In genomic region chr7:158470336-158470735, GRCh38 we compare ENCODE assay signal across 18 cellular contexts.
A peak's percentile ranks its signal among the peaks of the same experiment; 100 is the strongest.
DNase-seq lines count a peak whose midpoint lies in the region; ATAC-seq, FAIRE-seq and TF ChIP-seq lines count a peak whose summit lies in the region.
"Had no signal": no experiment of that assay in that cellular context is flagged by ENCODE, and none has a peak within 500 bp of the region (broad histone marks: within the 10 kb centered on the region; RNA-seq: fewer than 3 reads in every experiment).

No MANE protein-coding gene starts in this region.

- TF ChIP-seq EP300 in H1 (IDR thresholded peaks at IDR 0.05; ENCODE audit: borderline replicate concordance in 1 of 2, low read depth in 2 of 2, low read length in 2 of 2) (no peak), sigmoid colon (IDR thresholded peaks at IDR 0.05) (peak in 3 of 4 donors; percentile 74 to 93 (median 85))

- no peaks in the 10 kb centered on the region for H3K23me2 ChIP-seq in H1 (ENCODE audit: low read depth, low read length)

- peak overlapping the region; percentile 71 for H3K4ac ChIP-seq in H1 (replicated peaks; ENCODE audit: insufficient read length, low read depth, low read length)

- CTCF ChIA-PET in H1 (lab: Charles Lee; ENCODE audit: partially characterized antibody) = interaction anchor here (0.7 to 2.9 kb wide), 6 partner anchors 16 to 177 kb away, joined by 3 to 12 read pairs (median 4); no protein-coding TSS in a partner anchor

- no peak overlapping the region for H3K27ac ChIP-seq in HL-60 (replicated peaks)
- H3K27ac ChIP-seq in H1 (ENCODE audit: low read depth, low read length) = peak overlapping the region; percentile 29; the same call in 1 of the 2 replicates
- H3K27ac ChIP-seq in sigmoid colon = peak overlapping the region in 3 of 4 donors; percentile 73 to 83 (median 79)

- H3K4me3 ChIP-seq in HL-60 (replicated peaks; ENCODE audit: insufficient read depth, low read length) (no peak overlapping the region), H1 (ENCODE audit: extremely low read depth in 1 of 4, insufficient read depth in 2 of 4, low read depth in 3 of 4, low read length in 4 of 4) (no peak overlapping the region), sigmoid colon (no peak overlapping the region)
- H3K4me3 ChIP-seq: HAP-1 had no signal

- H2BK12ac ChIP-seq in H1 (ENCODE audit: low read depth, low read length) = peak overlapping the region; percentile 97

- H3K27me3 ChIP-seq in HL-60 (ENCODE audit: insufficient read depth, poor library complexity, severe bottlenecking) = no peaks in the 10 kb centered on the region
- H3K27me3 ChIP-seq in H1 (replicated peaks in 1 of 4; ENCODE audit: control insufficient read depth in 3 of 4, extremely low read depth in 1 of 4, insufficient read depth in 3 of 4, low read length in 3 of 4) = no peaks in the 10 kb centered on the region; a peak in 1 of 7 replicates
- H3K27me3 ChIP-seq in sigmoid colon = no peaks in the 10 kb centered on the region
- H3K27me3 ChIP-seq: BE2C had no signal

- no peaks in the 10 kb centered on the region for H3K79me1 ChIP-seq in H1 (ENCODE audit: low read depth, low read length)

- H3K9me3 ChIP-seq in H1 (ENCODE audit: insufficient read depth in 2 of 2, low read depth in 1 of 2, low read length in 1 of 2) = 0 out of 4 replicates have a peak, but pooled peaks cover 0 to 3% of the 10 kb centered on the region in 2 experiments
- H3K9me3 ChIP-seq in sigmoid colon = no peaks in the 10 kb centered on the region
- H3K9me3 ChIP-seq: BE2C, HAP-1 had no signal

- H4K91ac ChIP-seq in H1 (replicated peaks; ENCODE audit: insufficient read length, low read length) = peak overlapping the region; percentile 56

- H3K4me2 ChIP-seq in H1 (ENCODE audit: insufficient read depth in 1 of 2, low read depth in 2 of 2, low read length in 2 of 2) = peak overlapping the region in 1 of 2 experiments; percentile 62; a peak in 1 of 4 replicates

- peaks cover 14 to 29% (median 19%) of the 10 kb centered on the region in 4 experiments for H3K4me1 ChIP-seq in H1 (replicated peaks in 1 of 4; ENCODE audit: control insufficient read depth in 3 of 4, insufficient read depth in 4 of 4, low read length in 3 of 4)
- H3K4me1 ChIP-seq in sigmoid colon = peaks cover 0 to 45% (median 27%) of the 10 kb centered on the region in 4 donors
- H3K4me1 ChIP-seq: BE2C, HAP-1 had no signal

- H2BK20ac ChIP-seq in H1 (ENCODE audit: low read length) = peak overlapping the region; percentile 75; the same call in 1 of the 2 replicates

- no peak overlapping the region for H3K23ac ChIP-seq in H1 (ENCODE audit: insufficient read length)

- POLR2A ChIA-PET in H1 (lab: Charles Lee; ENCODE audit: partially characterized antibody) = interaction anchor here (1.0 to 1.3 kb wide), 2 partner anchors 13 to 120 kb away, joined by 4 read pairs; no protein-coding TSS in a partner anchor

- peak overlapping the region; percentile 96; the same call in 1 of the 2 replicates for H2AK5ac ChIP-seq in H1 (ENCODE audit: low read depth, low read length)

- peak overlapping the region; percentile 89 for H2BK5ac ChIP-seq in H1 (ENCODE audit: low read depth, low read length)

- DNase-seq in HL-60 (ENCODE audit: low read depth in 1 of 2, low spot score in 1 of 2) = peak; percentile 10 to 30
- peak; percentile 7 to 19 for DNase-seq in NOMO-1 (lab: John Stamatoyannopoulos, UW; ENCODE audit: unreplicated experiment in 2 of 2)
- no peak for DNase-seq in H1 (ENCODE audit: low read depth in 1 of 2, low spot score in 2 of 2)
- DNase-seq in sigmoid colon = peak; percentile 85
- DNase-seq in NCI-H2196 treated with DMSO at 0.1 percent for 48 hours (lab: John Stamatoyannopoulos, UW; ENCODE audit: unreplicated experiment) = no peak
- DNase-seq in NCI-H1092 (lab: John Stamatoyannopoulos, UW) = no peak
- DNase-seq in NCI-H1436 (lab: John Stamatoyannopoulos, UW) = no peak
- DNase-seq in left lobe of liver (ENCODE audit: low spot score) = no peak
- DNase-seq: BE2C; CD8-positive, alpha-beta memory T cell; DND-41; GDM1; NCI-H1105; NCI-H1930; NCI-H510A treated with DMSO at 0.1 percent for 48 hours had no signal

- TF ChIP-seq POLR2A in H1 (IDR thresholded peaks at IDR 0.05; ENCODE audit: control extremely low read depth in 1 of 2, low read depth in 2 of 2, low read length in 2 of 2) (no peak), sigmoid colon (IDR thresholded peaks at IDR 0.05) (no peak)

- H2BK120ac ChIP-seq in H1 (replicated peaks; ENCODE audit: low read depth, low read length) = no peak overlapping the region

- TF ChIP-seq RAD21 in H1 (IDR thresholded peaks at IDR 0.05 in 1 of 2, conservative IDR thresholded peaks at IDR 0.05 in 1 of 2; ENCODE audit: low read depth in 2 of 2, low read length in 2 of 2) = no peak

- intact Hi-C loops in sigmoid colon (cut with DNase I) = no loop called here

- H4K5ac ChIP-seq in H1 (ENCODE audit: insufficient read length, low read depth, low read length) = peak overlapping the region; percentile 70

- H2AFZ ChIP-seq in H1 (ENCODE audit: low read length) = peak overlapping the region; percentile 71

- 80% methylated on average over 16 of the region's 16 CpGs; no CpG with 5 or more reads in 1 of the 2 experiments for WGBS in H1 (ENCODE audit: extremely low coverage in 1 of 2, insufficient coverage in 1 of 2, insufficient read length in 1 of 2, insufficient replicate concordance in 2 of 2, low coverage in 1 of 2, low lambda C conversion rate in 2 of 2, missing lambda C conversion rate in 1 of 2), 2 experiments
- WGBS in sigmoid colon, 2 donors = 89 to 91% methylated on average over 16 of the region's 16 CpGs

- peak; percentile 58 for FAIRE-seq in H1 (lab: Jason Lieb, UNC)
- FAIRE-seq: GM12892 had no signal

- H3K14ac ChIP-seq in H1 (ENCODE audit: insufficient read length) = no peak overlapping the region

- H3K9ac ChIP-seq in H1 (replicated peaks in 1 of 4; ENCODE audit: extremely low read depth in 1 of 4, low read depth in 3 of 4, low read length in 3 of 4) = no peak overlapping the region

- no peak overlapping the region for H4K8ac ChIP-seq in H1 (ENCODE audit: extremely low read depth, insufficient read depth, low read length)

- H4K20me1 ChIP-seq in H1 (replicated peaks in 1 of 2; ENCODE audit: control insufficient read depth in 1 of 2, insufficient read depth in 2 of 2, low read length in 2 of 2) = no peaks in the 10 kb centered on the region

- ATAC-seq in left lobe of liver = no peak
- ATAC-seq: Right ventricle myocardium inferior had no signal

- H3K36me3 ChIP-seq in H1 (ENCODE audit: control insufficient read depth in 2 of 4, insufficient read depth in 4 of 4, low read length in 3 of 4) = no peaks in the 10 kb centered on the region
- H3K36me3 ChIP-seq in sigmoid colon = no peaks in the 10 kb centered on the region
- H3K36me3 ChIP-seq: BE2C, HAP-1 had no signal

- no peak overlapping the region for H3K56ac ChIP-seq in H1 (replicated peaks; ENCODE audit: insufficient read length, low read depth, low read length)

- H3K18ac ChIP-seq in H1 (ENCODE audit: extremely low read depth, low read length) = peak overlapping the region; percentile 88; the same call in 1 of the 2 replicates

- no peak for TF ChIP-seq CTCF in HL-60 (IDR thresholded peaks at IDR 0.05; ENCODE audit: insufficient read depth, low read length)
- no peak for TF ChIP-seq CTCF in H1 (IDR thresholded peaks at IDR 0.05; ENCODE audit: control extremely low read depth in 1 of 3, insufficient read depth in 1 of 3, low read depth in 1 of 3, low read length in 3 of 3)
- no peak for TF ChIP-seq CTCF in sigmoid colon (IDR thresholded peaks at IDR 0.05)

- H2BK15ac ChIP-seq in H1 (ENCODE audit: low read length) = peak overlapping the region; percentile 95; the same call in 1 of the 2 replicates

- H3K79me2 ChIP-seq in H1 (ENCODE audit: control insufficient read depth in 1 of 2, insufficient read depth in 2 of 2, low read length in 2 of 2) = no peaks in the 10 kb centered on the region

TF ChIP-seq in H1, 55 proteins besides CTCF, POLR2A, EP300 and RAD21 (continues in another document):
- TF ChIP-seq MAX (IDR thresholded peaks at IDR 0.05) = peak; percentile 38; the same call in 1 of the 2 replicates
- no peak; a peak in 1 of 4 replicates for TF ChIP-seq HDAC2 (IDR thresholded peaks at IDR 0.05; ENCODE audit: borderline replicate concordance in 1 of 2, low read depth in 2 of 2, low read length in 2 of 2)
- no peak for TF ChIP-seq TCF12 (IDR thresholded peaks at IDR 0.05; ENCODE audit: low read depth, low read length)
- TF ChIP-seq E2F6 (IDR thresholded peaks at IDR 0.05) = 0 out of 2 replicates have a peak, but pooled peaks have one; percentile 65

Comparison
In these comparisons a context has a peak if more than half of its experiments do, and no peak if none do; other contexts are left out.
1. DNase-seq: peak in HL-60 (2 of 2), NOMO-1 (2 of 2) and sigmoid colon (single experiment); none in H1 (0 of 2), NCI-H2196 treated with DMSO at 0.1 percent for 48 hours (single experiment), NCI-H1092 (single experiment), NCI-H1436 (single experiment) and left lobe of liver (single experiment).